Comparison of ENCODE assay signal across 25 cellular contexts in the genomic region with DNA sequence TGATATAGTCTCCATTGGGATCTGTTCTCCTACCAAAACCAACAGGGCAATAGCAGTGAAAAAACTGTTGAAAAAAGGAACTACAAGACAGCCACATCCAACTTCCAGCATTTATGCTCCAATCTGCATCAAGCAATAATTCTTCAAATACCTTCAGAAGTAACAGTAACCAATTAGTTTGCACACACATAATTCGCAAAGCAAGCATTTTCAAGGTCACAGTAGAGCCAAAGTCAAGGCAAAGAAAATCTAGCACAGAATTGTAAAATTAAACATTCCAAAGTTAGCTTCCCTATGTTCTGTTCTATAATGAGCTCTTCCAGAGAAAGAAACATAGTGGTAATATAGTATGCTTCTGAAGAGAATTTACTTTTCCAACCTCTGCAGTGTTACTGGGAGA. TPM values are rescaled to one million over a fixed set of nuclear protein-coding genes. Genes with fewer than 3 reads are reported as not detected.
DNase-seq lines count a peak whose midpoint lies in the region; ATAC-seq, FAIRE-seq and TF ChIP-seq lines count a peak whose summit lies in the region.
"Had no signal": no experiment of that assay in that cellular context is flagged by ENCODE, and none has a peak within 500 bp of the region (broad histone marks: within the 10 kb centered on the region; RNA-seq: fewer than 3 reads in every experiment).

No MANE protein-coding gene starts in this region.

- H3K9me3 ChIP-seq in HepG2 (ENCODE audit: low read length) (no peaks in the 10 kb centered on the region), right lobe of liver (no peaks in the 10 kb centered on the region), T-helper 17 cell (ENCODE audit: control insufficient read depth, low read length, poor library complexity, severe bottlenecking) (no peaks in the 10 kb centered on the region), osteoblast (ENCODE audit: low read depth, low read length) (no peaks in the 10 kb centered on the region), thyroid gland (no peaks in the 10 kb centered on the region)
- H3K9me3 ChIP-seq: BE2C had no signal

- no peaks in the 10 kb centered on the region for H3K27me3 ChIP-seq in HepG2 (ENCODE audit: control insufficient read depth in 1 of 2, insufficient read depth in 2 of 2, low read length in 2 of 2)
- no peaks in the 10 kb centered on the region for H3K27me3 ChIP-seq in right lobe of liver
- H3K27me3 ChIP-seq in osteoblast (ENCODE audit: insufficient read depth, low read length) = no peaks in the 10 kb centered on the region
- H3K27me3 ChIP-seq in thyroid gland = no peaks in the 10 kb centered on the region
- H3K27me3 ChIP-seq: BE2C, BLaER1 had no signal

- no peak overlapping the region for H2AFZ ChIP-seq in HepG2 (ENCODE audit: low read length)
- no peak overlapping the region for H2AFZ ChIP-seq in osteoblast (ENCODE audit: low read length)

- in situ Hi-C loops in HepG2 (cut with HindIII; ENCODE audit: extremely low pct_ligation_motif_present, low pct_unique_long_range_greater_than_20kb) = no loop called here

- H3K36me3 Mint-ChIP-seq in T-helper 17 cell (ENCODE audit: low read depth) = peaks cover 6% of the 10 kb centered on the region
- H3K36me3 Mint-ChIP-seq in endothelial cell (ENCODE audit: low read depth, unreplicated experiment) = peaks cover 21% of the 10 kb centered on the region

- TF ChIP-seq CTCF in HepG2 (CRISPR knock-in tag; IDR thresholded peaks at IDR 0.05) = no peak
- no peak for TF ChIP-seq CTCF in right lobe of liver (IDR thresholded peaks at IDR 0.05)
- TF ChIP-seq CTCF in osteoblast (IDR thresholded peaks at IDR 0.05; ENCODE audit: extremely low read depth, low read depth, low read length) = no peak
- no peak for TF ChIP-seq CTCF in thyroid gland (IDR thresholded peaks at IDR 0.05)
- TF ChIP-seq CTCF in endothelial cell (IDR thresholded peaks at IDR 0.05; ENCODE audit: unreplicated experiment) = no peak

- intact Hi-C loops in HepG2 (cut with micrococcal nuclease; ENCODE audit: unreplicated experiment) (no loop called here), right lobe of liver (cut with DNase I) (no loop called here), thyroid gland (cut with DNase I) (no loop called here)

- no TSS peak for BruUV-seq in HepG2 (replicated peaks; lab: Mats Ljungman, UMichigan)

- no peak overlapping the region for H3K9ac ChIP-seq in HepG2 (ENCODE audit: insufficient read depth, low read depth, low read length)
- H3K9ac ChIP-seq: BLaER1 had no signal

- H3K4me1 Mint-ChIP-seq in T-helper 17 cell (no peaks in the 10 kb centered on the region), endothelial cell (ENCODE audit: unreplicated experiment) (no peaks in the 10 kb centered on the region)
- H3K4me1 Mint-ChIP-seq: CD14-positive monocyte; CD4-positive, alpha-beta memory T cell; CD4-positive, CD25-positive, alpha-beta regulatory T cell; CD8-positive, alpha-beta memory T cell had no signal

- no peak overlapping the region for H3K27ac Mint-ChIP-seq in T-helper 17 cell
- H3K27ac Mint-ChIP-seq in endothelial cell (ENCODE audit: unreplicated experiment) = no peak overlapping the region
- H3K27ac Mint-ChIP-seq: CD14-positive monocyte; CD8-positive, alpha-beta memory T cell had no signal

- H3K4me3 ChIP-seq in HepG2 (replicated peaks in 1 of 3; ENCODE audit: insufficient read depth in 1 of 3, low read depth in 2 of 3, low read length in 3 of 3) (no peak overlapping the region), right lobe of liver (no peak overlapping the region), osteoblast (ENCODE audit: insufficient read depth, low read length) (no peak overlapping the region), thyroid gland (replicated peaks in 1 of 3) (no peak overlapping the region)
- H3K4me3 ChIP-seq: BLaER1 had no signal

- DNase-seq in HepG2 (ENCODE audit: low spot score) (no peak), right lobe of liver (no peak), T-helper 17 cell (no peak), osteoblast (ENCODE audit: insufficient read length, low spot score, missing footprints) (peak; percentile 18), thyroid gland (no peak), endothelial cell (ENCODE audit: low spot score) (no peak)
- DNase-seq: ACHN; BE2C; C1 segment of cervical spinal cord; CD4-positive, alpha-beta memory T cell; CD4-positive, CD25-positive, alpha-beta regulatory T cell; CD8-positive, alpha-beta memory T cell; COR-L47; DMS 273 treated with DMSO at 0.1 percent for 48 hours; DMS153; DMS53; DMS79; DND-41; EL; GF-D8 had no signal

- no peaks in the 10 kb centered on the region for H4K20me1 ChIP-seq in HepG2 (ENCODE audit: insufficient read depth, low read length)
- no peaks in the 10 kb centered on the region for H4K20me1 ChIP-seq in osteoblast (ENCODE audit: insufficient read depth, low read length)
- H4K20me1 ChIP-seq: BLaER1 had no signal

- TF ChIP-seq RAD21 in HepG2 (CRISPR knock-in tag; IDR thresholded peaks at IDR 0.05) = no peak

- H3K4me2 ChIP-seq in HepG2 (ENCODE audit: low read depth, low read length) (no peak overlapping the region), osteoblast (ENCODE audit: insufficient read depth, low read length) (no peak overlapping the region)
- H3K4me2 ChIP-seq: BLaER1 had no signal

- TF ChIP-seq EP300 in HepG2 (IDR thresholded peaks at IDR 0.05; ENCODE audit: low read depth in 2 of 2, low read length in 2 of 2) (no peak), HepG2 (CRISPR knock-in tag; IDR thresholded peaks at IDR 0.05; ENCODE audit: borderline replicate concordance) (no peak)

- TF ChIP-seq POLR2A in HepG2 (IDR thresholded peaks at IDR 0.05; ENCODE audit: insufficient read depth in 1 of 2, low read depth in 2 of 2, low read length in 2 of 2) (no peak), right lobe of liver (IDR thresholded peaks at IDR 0.05) (no peak), thyroid gland (IDR thresholded peaks at IDR 0.05) (no peak)

- CTCF ChIA-PET in HepG2 (lab: Yijun Ruan, JAX; ENCODE audit: low intra/inter-chr PET ratio, low total read pairs) = no interaction called here

- H3K4me3 Mint-ChIP-seq in T-helper 17 cell (peak overlapping the region; percentile 7), endothelial cell (ENCODE audit: unreplicated experiment) (no peak overlapping the region)
- H3K4me3 Mint-ChIP-seq: CD14-positive monocyte; CD4-positive, alpha-beta memory T cell; CD4-positive, CD25-positive, alpha-beta regulatory T cell; CD8-positive, alpha-beta memory T cell had no signal

- H3K36me3 ChIP-seq in HepG2 (replicated peaks in 1 of 2; ENCODE audit: control insufficient read depth in 1 of 2, insufficient read depth in 2 of 2, low read length in 2 of 2) (peaks cover 0 to 12% of the 10 kb centered on the region in 2 experiments; a peak in 2 of 5 replicates), right lobe of liver (no peaks in the 10 kb centered on the region), osteoblast (ENCODE audit: insufficient read depth, low read length) (peaks cover 9% of the 10 kb centered on the region), thyroid gland (peaks cover 4 to 20% of the 10 kb centered on the region in 2 donors)

- 100% methylated on average over 1 of the region's 1 CpG for WGBS in HepG2 (ENCODE audit: low lambda C conversion rate)
- WGBS in right lobe of liver (ENCODE audit: insufficient coverage, low coverage, low lambda C conversion rate, missing lambda C conversion rate) = 100% methylated on average over 1 of the region's 1 CpG
- WGBS in thyroid gland, 2 donors = 93 to 100% methylated on average over 1 of the region's 1 CpG

- POLR2A ChIA-PET in HepG2 (lab: Yijun Ruan, JAX) = interaction anchor here (1.8 kb wide), 1 partner anchor 11 kb away, joined by 6 read pairs; a partner anchor contains a TSS

- H3K4me1 ChIP-seq in HepG2 (ENCODE audit: insufficient read depth, low read length) = no peaks in the 10 kb centered on the region
- H3K4me1 ChIP-seq in right lobe of liver = no peaks in the 10 kb centered on the region
- H3K4me1 ChIP-seq in osteoblast (ENCODE audit: insufficient read depth, low read length) = peaks cover 7% of the 10 kb centered on the region
- peaks cover 14 to 25% of the 10 kb centered on the region in 2 donors for H3K4me1 ChIP-seq in thyroid gland
- H3K4me1 ChIP-seq: BE2C, BLaER1 had no signal

- H3K27me3 Mint-ChIP-seq in T-helper 17 cell (no peaks in the 10 kb centered on the region), endothelial cell (ENCODE audit: unreplicated experiment) (no peaks in the 10 kb centered on the region)
- H3K27me3 Mint-ChIP-seq: CD4-positive, alpha-beta memory T cell; CD4-positive, CD25-positive, alpha-beta regulatory T cell; CD8-positive, alpha-beta memory T cell had no signal

- ATAC-seq in HepG2 (no peak), right lobe of liver (no peak), T-helper 17 cell (no peak)

- no peak for FAIRE-seq in HepG2 (lab: Jason Lieb, UNC)
- FAIRE-seq: GM12891, GM19239 had no signal

- H3K79me2 ChIP-seq in HepG2 (ENCODE audit: insufficient read depth, low read length) (no peaks in the 10 kb centered on the region), osteoblast (ENCODE audit: insufficient read depth, low read length) (no peaks in the 10 kb centered on the region)

- no peaks in the 10 kb centered on the region for H3K9me3 Mint-ChIP-seq in endothelial cell (ENCODE audit: unreplicated experiment)
- H3K9me3 Mint-ChIP-seq: CD4-positive, alpha-beta memory T cell had no signal

- H3K27ac ChIP-seq in HepG2 (ENCODE audit: extremely low read length, insufficient read depth, low read length) = no peak overlapping the region
- no peak overlapping the region for H3K27ac ChIP-seq in right lobe of liver
- H3K27ac ChIP-seq in osteoblast (ENCODE audit: low read depth, low read length) = no peak overlapping the region
- H3K27ac ChIP-seq in thyroid gland = no peak overlapping the region
- H3K27ac ChIP-seq: 22Rv1, BLaER1 had no signal

RNA-seq across cellular contexts. Expression of a gene that starts 11.0 kb away (rescaled TPM):
- total RNA-seq in HepG2 (2016; rRNA removed; fragmentation: Illumina TruSeq; extraction: Trizol) (11.6 and 13.6 TPM in 2 replicates), right lobe of liver (10 to 100 TPM in 4 of 6 experiments, 1 to 10 TPM in 2; 7.2 to 14.4 (median 12.0) TPM), T-helper 17 cell (10 to 100 TPM; 12.7 to 13.8 TPM), osteoblast (3.6 and 3.8 TPM in 2 replicates), thyroid gland (10 to 100 TPM; 22.9 to 37.0 (median 31.3) TPM), endothelial cell (ENCODE audit: unreplicated experiment) (7.7 TPM)
- total RNA-seq in HepG2 (2016; cell fraction: cytosol; rRNA removed; fragmentation: Illumina TruSeq; extraction: Trizol; ENCODE audit: low read depth) = 3.6 and 3.8 TPM in 2 replicates
- 14.0 and 14.6 TPM in 2 replicates for total RNA-seq in HepG2 (2016; cell fraction: insoluble cytoplasmic fraction; rRNA removed; fragmentation: Illumina TruSeq; extraction: Trizol)
- 7.1 and 8.0 TPM in 2 replicates for total RNA-seq in HepG2 (2016; cell fraction: membrane; rRNA removed; fragmentation: Illumina TruSeq; extraction: Trizol)
- 13.6 and 17.6 TPM in 2 replicates for total RNA-seq in HepG2 (2016; cell fraction: nucleus; rRNA removed; fragmentation: Illumina TruSeq; extraction: Trizol)
- polyA plus RNA-seq in HepG2 (2011; rRNA removed) = 8.0 and 9.9 TPM in 2 replicates
- 2.4 and 3.5 TPM in 2 replicates for polyA plus RNA-seq in HepG2 (2011; cell fraction: cytosol; rRNA removed)
- 16.4 and 28.8 TPM in 2 replicates for polyA plus RNA-seq in HepG2 (2011; cell fraction: nucleus; rRNA removed)
- polyA plus RNA-seq in HepG2 (2012) = 11.8 and 14.4 TPM in 2 replicates
- 3.5 and 4.3 TPM in 2 replicates for polyA plus RNA-seq in HepG2 (2016; cell fraction: cytosol; fragmentation: Illumina TruSeq; extraction: Trizol; ENCODE audit: low read depth)
- polyA plus RNA-seq in HepG2 (2016; cell fraction: insoluble cytoplasmic fraction; fragmentation: Illumina TruSeq; extraction: Trizol; ENCODE audit: low read depth) = 16.5 and 20.1 TPM in 2 replicates
- polyA plus RNA-seq in HepG2 (2016; cell fraction: membrane; fragmentation: Illumina TruSeq; extraction: Trizol; ENCODE audit: low read depth) = 5.3 and 7.0 TPM in 2 replicates
- 25.1 and 29.0 TPM in 2 replicates for polyA plus RNA-seq in HepG2 (2016; cell fraction: nucleus; fragmentation: Illumina TruSeq; extraction: Trizol; ENCODE audit: insufficient read depth, low read depth)
- 3.7 and 4.5 TPM in 2 replicates for polyA minus RNA-seq in HepG2 (2011; rRNA and poly(A)+ RNA removed; ENCODE audit: low replicate concordance)
- polyA minus RNA-seq in HepG2 (2011; cell fraction: cytosol; rRNA and poly(A)+ RNA removed) = 2.7 and 3.5 TPM in 2 replicates
- 9.5 and 14.3 TPM in 2 replicates for polyA minus RNA-seq in HepG2 (2011; cell fraction: nucleus; rRNA and poly(A)+ RNA removed)

RNA-seq across cellular contexts. Expression of a gene that starts 42.2 kb away (rescaled TPM):
- total RNA-seq in HepG2 (2016; rRNA removed; fragmentation: Illumina TruSeq; extraction: Trizol) (58.6 and 73.7 TPM in 2 replicates), right lobe of liver (10 to 100 TPM; 23.9 to 40.9 (median 38.1) TPM), T-helper 17 cell (10 to 100 TPM; 34.4 to 35.1 TPM), osteoblast (125 and 130 TPM in 2 replicates), thyroid gland (10 to 100 TPM; 74.3 to 91.0 (median 81.9) TPM), endothelial cell (ENCODE audit: unreplicated experiment) (26.1 TPM)
- 9.5 and 9.6 TPM in 2 replicates for total RNA-seq in HepG2 (2016; cell fraction: cytosol; rRNA removed; fragmentation: Illumina TruSeq; extraction: Trizol; ENCODE audit: low read depth)
- total RNA-seq in HepG2 (2016; cell fraction: insoluble cytoplasmic fraction; rRNA removed; fragmentation: Illumina TruSeq; extraction: Trizol) = 64.2 and 75.9 TPM in 2 replicates
- total RNA-seq in HepG2 (2016; cell fraction: membrane; rRNA removed; fragmentation: Illumina TruSeq; extraction: Trizol) = 34.4 and 35.4 TPM in 2 replicates
- 45.8 and 48.3 TPM in 2 replicates for total RNA-seq in HepG2 (2016; cell fraction: nucleus; rRNA removed; fragmentation: Illumina TruSeq; extraction: Trizol)
- 19.1 and 25.9 TPM in 2 replicates for polyA plus RNA-seq in HepG2 (2011; rRNA removed)
- 13.1 and 17.8 TPM in 2 replicates for polyA plus RNA-seq in HepG2 (2011; cell fraction: cytosol; rRNA removed)
- polyA plus RNA-seq in HepG2 (2011; cell fraction: nucleus; rRNA removed) = 18.4 and 19.9 TPM in 2 replicates
- polyA plus RNA-seq in HepG2 (2012) = 35.8 and 39.5 TPM in 2 replicates
- polyA plus RNA-seq in HepG2 (2016; cell fraction: cytosol; fragmentation: Illumina TruSeq; extraction: Trizol; ENCODE audit: low read depth) = 4.8 and 5.7 TPM in 2 replicates
- 71.3 and 74.5 TPM in 2 replicates for polyA plus RNA-seq in HepG2 (2016; cell fraction: insoluble cytoplasmic fraction; fragmentation: Illumina TruSeq; extraction: Trizol; ENCODE audit: low read depth)
- 18.7 and 19.8 TPM in 2 replicates for polyA plus RNA-seq in HepG2 (2016; cell fraction: membrane; fragmentation: Illumina TruSeq; extraction: Trizol; ENCODE audit: low read depth)
- 48.5 and 51.5 TPM in 2 replicates for polyA plus RNA-seq in HepG2 (2016; cell fraction: nucleus; fragmentation: Illumina TruSeq; extraction: Trizol; ENCODE audit: insufficient read depth, low read depth)
- 20.6 and 24.3 TPM in 2 replicates for polyA minus RNA-seq in HepG2 (2011; rRNA and poly(A)+ RNA removed; ENCODE audit: low replicate concordance)
- 28.8 and 36.3 TPM in 2 replicates for polyA minus RNA-seq in HepG2 (2011; cell fraction: cytosol; rRNA and poly(A)+ RNA removed)
- 75.8 and 103 TPM in 2 replicates for polyA minus RNA-seq in HepG2 (2011; cell fraction: nucleus; rRNA and poly(A)+ RNA removed)
